Comparison of ENCODE assay signal across 1 cellular context in genomic region chr18:50879302-50880107, GRCh38.
A peak's percentile ranks its signal among the peaks of the same experiment; 100 is the strongest.
TF ChIP-seq lines count a peak whose summit lies in the region.

No MANE protein-coding gene starts in this region.

TF ChIP-seq in HepG2, 621 proteins besides CTCF, POLR2A, EP300 and RAD21 (continued from another document):
- TF ChIP-seq KIAA2018 (CRISPR knock-in tag; IDR thresholded peaks at IDR 0.05; ENCODE audit: borderline replicate concordance) (no peak), ZNF549 (CRISPR knock-in tag; IDR thresholded peaks at IDR 0.05) (no peak), ZNF484 (CRISPR knock-in tag; IDR thresholded peaks at IDR 0.05; ENCODE audit: borderline replicate concordance, low read depth) (no peak), RERE (CRISPR knock-in tag; IDR thresholded peaks at IDR 0.05; ENCODE audit: low read depth) (no peak), TARDBP (CRISPR knock-in tag; IDR thresholded peaks at IDR 0.05) (0 out of 2 replicates have a peak, but pooled peaks have one; percentile 1), THAP11 (CRISPR knock-in tag; IDR thresholded peaks at IDR 0.05) (0 out of 2 replicates have a peak, but pooled peaks have one; percentile 11), ZSCAN20 (CRISPR knock-in tag; IDR thresholded peaks at IDR 0.05; ENCODE audit: borderline replicate concordance) (no peak), MYC (CRISPR knock-in tag; IDR thresholded peaks at IDR 0.05; ENCODE audit: borderline replicate concordance) (0 out of 2 replicates have a peak, but pooled peaks have one; percentile 8), ZFX (CRISPR knock-in tag; IDR thresholded peaks at IDR 0.05; ENCODE audit: low read depth) (peak; percentile 24), PHF20 (CRISPR knock-in tag; IDR thresholded peaks at IDR 0.05) (no peak; the same call in 1 of the 2 replicates), NAIF1 (CRISPR knock-in tag; IDR thresholded peaks at IDR 0.05; ENCODE audit: borderline replicate concordance) (no peak), NFKB2 (CRISPR knock-in tag; IDR thresholded peaks at IDR 0.05; ENCODE audit: borderline replicate concordance) (0 out of 2 replicates have a peak, but pooled peaks have one; percentile 23), GATAD1 (CRISPR knock-in tag; IDR thresholded peaks at IDR 0.05) (no peak), ZNF619 (CRISPR knock-in tag; IDR thresholded peaks at IDR 0.05) (no peak), PAX8 (CRISPR knock-in tag; IDR thresholded peaks at IDR 0.05; ENCODE audit: borderline replicate concordance) (0 out of 2 replicates have a peak, but pooled peaks have one; percentile 58), ZNF777 (CRISPR knock-in tag; IDR thresholded peaks at IDR 0.05) (peak; percentile 9; the same call in 1 of the 2 replicates), ZFP36L1 (CRISPR knock-in tag; IDR thresholded peaks at IDR 0.05) (no peak), ZFY (CRISPR knock-in tag; IDR thresholded peaks at IDR 0.05) (peak; percentile 64), SAP130 (CRISPR knock-in tag; IDR thresholded peaks at IDR 0.05; ENCODE audit: low read depth) (0 out of 2 replicates have a peak, but pooled peaks have one; percentile 9), NPAS2 (CRISPR knock-in tag; IDR thresholded peaks at IDR 0.05; ENCODE audit: borderline replicate concordance) (no peak), PATZ1 (CRISPR knock-in tag; IDR thresholded peaks at IDR 0.05) (0 out of 2 replicates have a peak, but pooled peaks have one; percentile 39), IKZF4 (CRISPR knock-in tag; IDR thresholded peaks at IDR 0.05; ENCODE audit: borderline replicate concordance, low read depth, not compliant biosample characterization) (peak; percentile 21), ELF3 (CRISPR knock-in tag; IDR thresholded peaks at IDR 0.05) (0 out of 2 replicates have a peak, but pooled peaks have one; percentile 8), PRMT3 (CRISPR knock-in tag; IDR thresholded peaks at IDR 0.05; ENCODE audit: borderline replicate concordance, low read depth) (no peak)
- TF ChIP-seq, protein P1, sequence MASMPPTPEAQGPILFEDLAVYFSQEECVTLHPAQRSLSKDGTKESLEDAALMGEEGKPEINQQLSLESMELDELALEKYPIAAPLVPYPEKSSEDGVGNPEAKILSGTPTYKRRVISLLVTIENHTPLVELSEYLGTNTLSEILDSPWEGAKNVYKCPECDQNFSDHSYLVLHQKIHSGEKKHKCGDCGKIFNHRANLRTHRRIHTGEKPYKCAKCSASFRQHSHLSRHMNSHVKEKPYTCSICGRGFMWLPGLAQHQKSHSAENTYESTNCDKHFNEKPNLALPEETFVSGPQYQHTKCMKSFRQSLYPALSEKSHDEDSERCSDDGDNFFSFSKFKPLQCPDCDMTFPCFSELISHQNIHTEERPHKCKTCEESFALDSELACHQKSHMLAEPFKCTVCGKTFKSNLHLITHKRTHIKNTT (CRISPR knock-in tag; IDR thresholded peaks at IDR 0.05), result no peak
TF ChIP-seq in HepG2: peak in this region for 42.
